Comparison of ENCODE assay signal across 8 cellular contexts in genomic region chr2:11498543-11499034, GRCh38. TPM values are rescaled to one million over a fixed set of nuclear protein-coding genes. Genes with fewer than 3 reads are reported as not detected.
A peak's percentile ranks its signal among the peaks of the same experiment; 100 is the strongest.
DNase-seq lines count a peak whose midpoint lies in the region; ATAC-seq and TF ChIP-seq lines count a peak whose summit lies in the region.

No MANE protein-coding gene starts in this region.

- DNase-seq in GM06990 (ENCODE audit: extremely low read depth, insufficient read length) (peak; percentile 78), fibroblast of mammary gland (ENCODE audit: low read depth) (peak; percentile 12), renal cortical epithelial cell (ENCODE audit: low read depth) (peak; percentile 11), NCI-H146 (lab: John Stamatoyannopoulos, UW) (no peak), iPS-NIHi11 (ENCODE audit: low spot score) (no peak)
- DNase-seq in stimulated activated naive CD8-positive, alpha-beta T cell treated with anti-CD3 and anti-CD28 coated beads, Interleukin-15, Interleukin-2, amounts not matched to agents 100 U/mL and 50 U/mL, for 24 hours = no peak

- TF ChIP-seq CTCF in GM06990 (IDR thresholded peaks at IDR 0.05; ENCODE audit: insufficient read depth, low read length, poor library complexity, severe bottlenecking) (no peak), KMS-11 (conservative IDR thresholded peaks at IDR 0.05; ENCODE audit: low read depth, low read length) (no peak), fibroblast of mammary gland (conservative IDR thresholded peaks at IDR 0.05; ENCODE audit: control insufficient read depth, insufficient read depth, low read depth, low read length) (no peak)

- H3K27me3 ChIP-seq in GM06990 (replicated peaks; ENCODE audit: control insufficient read depth, insufficient read depth, low read length) (no peaks in the 10 kb centered on the region), KMS-11 (ENCODE audit: insufficient read depth, low read depth) (no peaks in the 10 kb centered on the region)

- H3K4me1 ChIP-seq in KMS-11 (ENCODE audit: low read depth, poor library complexity, severe bottlenecking) = peaks cover 74% of the 10 kb centered on the region

- H3K36me3 ChIP-seq in GM06990 (ENCODE audit: control insufficient read depth, insufficient read depth, low read length) = no peaks in the 10 kb centered on the region
- no peaks in the 10 kb centered on the region for H3K36me3 ChIP-seq in KMS-11 (ENCODE audit: insufficient read depth)

- ATAC-seq in GM21529 (IDR thresholded peaks at IDR 0.05; ENCODE audit: unreplicated experiment) = peak; percentile 95
- no peak for ATAC-seq in stimulated activated naive CD8-positive, alpha-beta T cell treated with anti-CD3 and anti-CD28 coated beads, Interleukin-15, Interleukin-2, amounts not matched to agents 100 U/mL and 50 U/mL, for 24 hours

- H3K4me3 ChIP-seq in GM06990 (replicated peaks; ENCODE audit: low read depth, low read length) (no peak overlapping the region), KMS-11 (IDR thresholded peaks at IDR 0.05; ENCODE audit: insufficient read depth, low read depth, low read length) (peak overlapping the region; percentile 20), fibroblast of mammary gland (ENCODE audit: control insufficient read depth, low read depth, low read length) (no peak overlapping the region)

- H3K4me2 ChIP-seq in KMS-11 = peak overlapping the region; percentile 77

- no peaks in the 10 kb centered on the region for H3K79me2 ChIP-seq in KMS-11 (ENCODE audit: insufficient read depth, low read depth)

- H2AFZ ChIP-seq in KMS-11 (ENCODE audit: low read depth) = peak overlapping the region; percentile 15; the same call in 1 of the 2 replicates

- no peaks in the 10 kb centered on the region for H4K20me1 ChIP-seq in KMS-11 (ENCODE audit: insufficient read depth)

- peak overlapping the region; percentile 91 for H3K27ac ChIP-seq in KMS-11

- peak overlapping the region; percentile 57 for H3K9ac ChIP-seq in KMS-11

RNA-seq across cellular contexts. Expression of gene E2F6, which starts 32.6 kb away (rescaled TPM):
- total RNA-seq in renal cortical epithelial cell = 11.8 and 12.5 TPM in 2 replicates

RNA-seq across cellular contexts. Expression of gene GREB1, which starts 35.3 kb away (rescaled TPM):
- total RNA-seq in renal cortical epithelial cell = 0.25 TPM in 1 of 2 replicates, not detected in the other

Comparison
In these comparisons a context has a peak if more than half of its experiments do, and no peak if none do; other contexts are left out.
1. DNase-seq: peak in GM06990 (single experiment), fibroblast of mammary gland (single experiment) and renal cortical epithelial cell (single experiment); none in stimulated activated naive CD8-positive, alpha-beta T cell treated with anti-CD3 and anti-CD28 coated beads, Interleukin-15, Interleukin-2, amounts not matched to agents 100 U/mL and 50 U/mL, for 24 hours (single experiment), NCI-H146 (single experiment) and iPS-NIHi11 (single experiment).